Comparison of ENCODE assay signal across 1 cellular context in genomic region chr3:142726017-142726416, GRCh38.
TF ChIP-seq lines count a peak whose summit lies in the region.

No MANE protein-coding gene starts in this region.

TF ChIP-seq in K562, 482 proteins besides CTCF, POLR2A, EP300 and RAD21 (continued from another document):
- TF ChIP-seq NRF1 (conservative IDR thresholded peaks at IDR 0.05 in 1 of 2, IDR thresholded peaks at IDR 0.05 in 1 of 2) (no peak), ZNF766 (CRISPR knock-in tag; conservative IDR thresholded peaks at IDR 0.05) (no peak), EHMT2 (IDR thresholded peaks at IDR 0.05) (no peak), HOMEZ (CRISPR knock-in tag; IDR thresholded peaks at IDR 0.05) (no peak), SRSF9 (IDR thresholded peaks at IDR 0.05; ENCODE audit: borderline replicate concordance, low read depth, low read length) (no peak), ID3 (CRISPR knock-in tag; IDR thresholded peaks at IDR 0.05) (no peak), ID3 (tag; IDR thresholded peaks at IDR 0.05) (no peak), CXXC5 (CRISPR knock-in tag; IDR thresholded peaks at IDR 0.05) (no peak)
